Comparison of ENCODE assay signal across 12 cellular contexts in genomic region chr4:185662030-185662778, GRCh38.
DNase-seq lines count a peak whose midpoint lies in the region; ATAC-seq and TF ChIP-seq lines count a peak whose summit lies in the region.
"Had no signal": no experiment of that assay in that cellular context is flagged by ENCODE, and none has a peak within 500 bp of the region (broad histone marks: within the 10 kb centered on the region; RNA-seq: fewer than 3 reads in every experiment).

No MANE protein-coding gene starts in this region.

- 53 to 62% methylated on average over 15 of the region's 15 CpGs for WGBS in heart right ventricle, 2 donors
- 67% methylated on average over 15 of the region's 15 CpGs for WGBS in right cardiac atrium
- WGBS in sigmoid colon, 2 donors = 94 to 96% methylated on average over 15 of the region's 15 CpGs

- H3K36me3 Mint-ChIP-seq in WTC11 = peaks cover 12% of the 10 kb centered on the region
- H3K36me3 Mint-ChIP-seq in natural killer cell treated with Interleukin-12 subunit alpha and Interleukin-12 subunit beta and Interleukin-15 and Interleukin-18, amount 100 ng/mL, for 72 hours = no peaks in the 10 kb centered on the region

- peak overlapping the region; percentile 24 to 86 (median 72) for H3K27ac ChIP-seq in heart right ventricle
- H3K27ac ChIP-seq in right cardiac atrium (ENCODE audit: low read length) = peak overlapping the region; percentile 82
- H3K27ac ChIP-seq in sigmoid colon = peak overlapping the region in 3 of 4 donors; percentile 83 to 88 (median 87)
- no peak overlapping the region for H3K27ac ChIP-seq in effector memory CD4-positive, alpha-beta T cell (ENCODE audit: insufficient read depth, low read length, poor library complexity, severe bottlenecking)

- no peak for TF ChIP-seq POLR2A in sigmoid colon (IDR thresholded peaks at IDR 0.05)

- H3K4me3 Mint-ChIP-seq in WTC11 = no peak overlapping the region
- no peak overlapping the region for H3K4me3 Mint-ChIP-seq in natural killer cell treated with Interleukin-12 subunit alpha and Interleukin-12 subunit beta and Interleukin-15 and Interleukin-18, amount 100 ng/mL, for 72 hours
- H3K4me3 Mint-ChIP-seq: B cell; CD4-positive, alpha-beta T cell had no signal

- H3K4me1 ChIP-seq in heart right ventricle = peaks cover 0 to 68% (median 16%) of the 10 kb centered on the region in 9 donors
- peaks cover 3% of the 10 kb centered on the region for H3K4me1 ChIP-seq in right cardiac atrium (ENCODE audit: control insufficient read depth, insufficient read depth, low read length)
- H3K4me1 ChIP-seq in sigmoid colon = peaks cover 0 to 37% (median 26%) of the 10 kb centered on the region in 4 donors
- no peaks in the 10 kb centered on the region for H3K4me1 ChIP-seq in effector memory CD4-positive, alpha-beta T cell (ENCODE audit: control insufficient read depth, insufficient read depth, low read length, poor library complexity, severe bottlenecking)

- POLR2A ChIA-PET in WTC11 (lab: Charles Lee) = no interaction called here

- TF ChIP-seq CTCF in WTC11 (IDR thresholded peaks at IDR 0.05) (no peak), heart right ventricle (IDR thresholded peaks at IDR 0.05) (no peak), sigmoid colon (IDR thresholded peaks at IDR 0.05) (no peak)

- H3K27me3 ChIP-seq in heart right ventricle (no peaks in the 10 kb centered on the region), right cardiac atrium (ENCODE audit: control insufficient read depth, insufficient read depth) (no peaks in the 10 kb centered on the region), sigmoid colon (no peaks in the 10 kb centered on the region)
- no peaks in the 10 kb centered on the region for H3K27me3 ChIP-seq in effector memory CD4-positive, alpha-beta T cell (replicated peaks; ENCODE audit: control insufficient read depth, insufficient read depth, low read length, poor library complexity, severe bottlenecking)

- CTCF ChIA-PET in WTC11 (lab: Charles Lee) = no interaction called here

- ATAC-seq in WTC11 (peak; percentile 34; the same call in 1 of the 2 replicates), heart right ventricle (peak; percentile 21 to 94 (median 68)), right cardiac atrium (peak; percentile 85 to 92), HG03135 (IDR thresholded peaks at IDR 0.05; ENCODE audit: unreplicated experiment) (no peak)
- ATAC-seq in natural killer cell treated with Interleukin-12 subunit alpha and Interleukin-12 subunit beta and Interleukin-15 and Interleukin-18, amount 100 ng/mL, for 72 hours = no peak
- ATAC-seq: HCT116 had no signal

- intact Hi-C loops in heart right ventricle (cut with DNase I) (no loop called here), right cardiac atrium (cut with DNase I) (no loop called here), sigmoid colon (cut with DNase I) (no loop called here)

- H3K36me3 ChIP-seq in heart right ventricle = peaks cover 0 to 82% (median 12%) of the 10 kb centered on the region in 9 donors
- H3K36me3 ChIP-seq in sigmoid colon = peaks cover 0 to 28% (median 12%) of the 10 kb centered on the region in 4 donors
- H3K36me3 ChIP-seq in effector memory CD4-positive, alpha-beta T cell (ENCODE audit: control insufficient read depth, insufficient read depth, low read length) = no peaks in the 10 kb centered on the region

- H3K4me1 Mint-ChIP-seq in WTC11 = peaks cover 23% of the 10 kb centered on the region
- peaks cover 7% of the 10 kb centered on the region in 2 donors for H3K4me1 Mint-ChIP-seq in natural killer cell treated with Interleukin-12 subunit alpha and Interleukin-12 subunit beta and Interleukin-15 and Interleukin-18, amount 100 ng/mL, for 72 hours (ENCODE audit: low read depth in 2 of 2)
- H3K4me1 Mint-ChIP-seq: B cell had no signal

- no peaks in the 10 kb centered on the region for H3K9me3 ChIP-seq in heart right ventricle
- no peaks in the 10 kb centered on the region for H3K9me3 ChIP-seq in right cardiac atrium (ENCODE audit: control insufficient read depth, low read length)
- H3K9me3 ChIP-seq in sigmoid colon = no peaks in the 10 kb centered on the region
- no peaks in the 10 kb centered on the region for H3K9me3 ChIP-seq in effector memory CD4-positive, alpha-beta T cell (ENCODE audit: control insufficient read depth, low read length)

- no peaks in the 10 kb centered on the region for H3K27me3 Mint-ChIP-seq in WTC11 (ENCODE audit: low read depth)
- peaks cover 8 to 14% of the 10 kb centered on the region in 2 donors for H3K27me3 Mint-ChIP-seq in natural killer cell treated with Interleukin-12 subunit alpha and Interleukin-12 subunit beta and Interleukin-15 and Interleukin-18, amount 100 ng/mL, for 72 hours

- no peak overlapping the region for H3K4me3 ChIP-seq in heart right ventricle
- H3K4me3 ChIP-seq in right cardiac atrium (ENCODE audit: low read length) = no peak overlapping the region
- H3K4me3 ChIP-seq in sigmoid colon = no peak overlapping the region
- H3K4me3 ChIP-seq in effector memory CD4-positive, alpha-beta T cell (ENCODE audit: insufficient read depth, low read depth, low read length, poor library complexity, severe bottlenecking) = no peak overlapping the region

- no peak for TF ChIP-seq EP300 in sigmoid colon (IDR thresholded peaks at IDR 0.05)

- H3K9me3 Mint-ChIP-seq in WTC11 = peaks cover 6% of the 10 kb centered on the region; the same call in 1 of the 2 replicates
- no peaks in the 10 kb centered on the region for H3K9me3 Mint-ChIP-seq in natural killer cell treated with Interleukin-12 subunit alpha and Interleukin-12 subunit beta and Interleukin-15 and Interleukin-18, amount 100 ng/mL, for 72 hours
- H3K9me3 Mint-ChIP-seq: CD4-positive, alpha-beta T cell had no signal

- DNase-seq in WTC11 (ENCODE audit: low spot score) = no peak
- DNase-seq in heart right ventricle = no peak
- no peak for DNase-seq in right cardiac atrium
- no peak for DNase-seq in sigmoid colon
- no peak for DNase-seq in effector memory CD4-positive, alpha-beta T cell
- DNase-seq in natural killer cell treated with Interleukin-12 subunit alpha and Interleukin-12 subunit beta and Interleukin-15 and Interleukin-18, amount 100 ng/mL, for 72 hours (ENCODE audit: low spot score) = no peak
- DNase-seq: C1 segment of cervical spinal cord; CD4-positive, alpha-beta T cell; DMS79 had no signal

- H3K27ac Mint-ChIP-seq in WTC11 = 0 out of 2 replicates have a peak overlapping the region, but pooled peaks have one; percentile 34
- H3K27ac Mint-ChIP-seq in natural killer cell treated with Interleukin-12 subunit alpha and Interleukin-12 subunit beta and Interleukin-15 and Interleukin-18, amount 100 ng/mL, for 72 hours = no peak overlapping the region
- H3K27ac Mint-ChIP-seq: B cell; CD4-positive, alpha-beta T cell had no signal

TF ChIP-seq in WTC11, 78 proteins besides CTCF, POLR2A, EP300 and RAD21 (continues in another document):
- no peak for TF ChIP-seq GABPB1 (CRISPR knock-in tag; IDR thresholded peaks at IDR 0.05)
- TF ChIP-seq CREM (CRISPR knock-in tag; IDR thresholded peaks at IDR 0.05) = no peak
- no peak for TF ChIP-seq JUN (CRISPR knock-in tag; IDR thresholded peaks at IDR 0.05)
- TF ChIP-seq ETV6 (CRISPR knock-in tag; IDR thresholded peaks at IDR 0.05) = no peak
- no peak for TF ChIP-seq FOXJ3 (CRISPR knock-in tag; IDR thresholded peaks at IDR 0.05; ENCODE audit: borderline replicate concordance)
- no peak for TF ChIP-seq GRHL2 (CRISPR knock-in tag; IDR thresholded peaks at IDR 0.05; ENCODE audit: insufficient replicate concordance, severe bottlenecking)
- no peak for TF ChIP-seq ARID4B (CRISPR knock-in tag; IDR thresholded peaks at IDR 0.05; ENCODE audit: borderline replicate concordance)
- no peak for TF ChIP-seq RELA (CRISPR knock-in tag; IDR thresholded peaks at IDR 0.05; ENCODE audit: borderline replicate concordance)
- no peak for TF ChIP-seq ELF4 (CRISPR knock-in tag; IDR thresholded peaks at IDR 0.05; ENCODE audit: low read depth)
- TF ChIP-seq TP53 (CRISPR knock-in tag; IDR thresholded peaks at IDR 0.05) = no peak
- TF ChIP-seq MXD4 (CRISPR knock-in tag; IDR thresholded peaks at IDR 0.05; ENCODE audit: borderline replicate concordance) = no peak

Comparison
In these comparisons a context has a peak if more than half of its experiments do, and no peak if none do; other contexts are left out.
1. ATAC-seq: peak in WTC11 (single experiment), heart right ventricle (8 of 8) and right cardiac atrium (2 of 2); none in HG03135 (single experiment) and natural killer cell treated with Interleukin-12 subunit alpha and Interleukin-12 subunit beta and Interleukin-15 and Interleukin-18, amount 100 ng/mL, for 72 hours (0 of 2).